ENCODE assay signal across 4 cellular contexts in genomic region chr17:61522088-61522487, GRCh38.
TF ChIP-seq lines count a peak whose summit lies in the region.

No MANE protein-coding gene starts in this region.

TF ChIP-seq in SK-N-SH, 30 proteins besides CTCF, POLR2A, EP300 and RAD21:
- TF ChIP-seq GABPA (IDR thresholded peaks at IDR 0.05; ENCODE audit: low read depth) (no peak), ZBTB33 (IDR thresholded peaks at IDR 0.05; ENCODE audit: borderline replicate concordance, low read depth) (no peak), TAF1 (IDR thresholded peaks at IDR 0.05; ENCODE audit: borderline replicate concordance, low read depth, low read length) (no peak), MXI1 (IDR thresholded peaks at IDR 0.05; ENCODE audit: low read depth, low read length) (no peak), ELF1 (IDR thresholded peaks at IDR 0.05) (no peak), TCF12 (IDR thresholded peaks at IDR 0.05) (no peak), FOSL2 (IDR thresholded peaks at IDR 0.05; ENCODE audit: borderline replicate concordance, low read depth) (no peak)

TF ChIP-seq in SK-N-SH treated with all-trans-retinoic acid at 6 μM for 48 hours, 23 proteins besides CTCF, POLR2A, EP300 and RAD21:
- TF ChIP-seq ESRRG (CRISPR knock-in tag; IDR thresholded peaks at IDR 0.05) (no peak), ZNF70 (CRISPR knock-in tag; IDR thresholded peaks at IDR 0.05) (no peak), TSHZ2 (CRISPR knock-in tag; IDR thresholded peaks at IDR 0.05) (no peak), TCF4 (CRISPR knock-in tag; IDR thresholded peaks at IDR 0.05; ENCODE audit: borderline replicate concordance) (no peak), ISL1 (CRISPR knock-in tag; IDR thresholded peaks at IDR 0.05) (no peak), SNAI2 (CRISPR knock-in tag; IDR thresholded peaks at IDR 0.05) (no peak), CSDC2 (CRISPR knock-in tag; IDR thresholded peaks at IDR 0.05) (no peak), BACH2 (CRISPR knock-in tag; IDR thresholded peaks at IDR 0.05; ENCODE audit: borderline replicate concordance) (no peak), CREB5 (CRISPR knock-in tag; IDR thresholded peaks at IDR 0.05; ENCODE audit: low read depth) (no peak), GLIS3 (CRISPR knock-in tag; IDR thresholded peaks at IDR 0.05) (no peak), ARNTL (CRISPR knock-in tag; IDR thresholded peaks at IDR 0.05; ENCODE audit: borderline replicate concordance, low read depth) (no peak), ZNF8 (CRISPR knock-in tag; IDR thresholded peaks at IDR 0.05) (no peak), ZNF565 (CRISPR knock-in tag; conservative IDR thresholded peaks at IDR 0.05; ENCODE audit: low read depth) (no peak)
TF ChIP-seq in SK-N-SH treated with all-trans-retinoic acid at 6 μM for 48 hours: peak in this region for 0.

TF ChIP-seq in GM12878, 131 proteins besides CTCF, POLR2A, EP300 and RAD21:
- no peak for TF ChIP-seq JUND (IDR thresholded peaks at IDR 0.05; ENCODE audit: low read depth, low read length)
- TF ChIP-seq NRF1 (conservative IDR thresholded peaks at IDR 0.05; ENCODE audit: low read depth, low read length): no peak
- TF ChIP-seq ZNF274 (IDR thresholded peaks at IDR 0.05; ENCODE audit: insufficient read depth, insufficient read length): no peak
- no peak for TF ChIP-seq CHD2 (IDR thresholded peaks at IDR 0.05; ENCODE audit: borderline replicate concordance, low read depth, low read length)
- TF ChIP-seq ETV6 (conservative IDR thresholded peaks at IDR 0.05 in 1 of 2, IDR thresholded peaks at IDR 0.05 in 1 of 2; ENCODE audit: borderline replicate concordance in 1 of 2, low read depth in 1 of 2): peak in 1 of 2 experiments; percentile 77; a peak in 2 of 4 replicates
- TF ChIP-seq USF2 (IDR thresholded peaks at IDR 0.05; ENCODE audit: borderline replicate concordance, low read depth, low read length): no peak
- TF ChIP-seq E2F4 (IDR thresholded peaks at IDR 0.05; ENCODE audit: low read depth, low read length): no peak
- no peak for TF ChIP-seq REST (IDR thresholded peaks at IDR 0.05; ENCODE audit: low read depth, low read length)
- TF ChIP-seq ZNF384 (IDR thresholded peaks at IDR 0.05; ENCODE audit: borderline replicate concordance, low read depth, low read length): no peak
- no peak for TF ChIP-seq IRF3 (IDR thresholded peaks at IDR 0.05)
- peak; percentile 31; the same call in 1 of the 2 replicates for TF ChIP-seq NFXL1 (IDR thresholded peaks at IDR 0.05; ENCODE audit: borderline replicate concordance)

TF ChIP-seq in K562, 482 proteins besides CTCF, POLR2A, EP300 and RAD21:
- TF ChIP-seq ZFP91 (CRISPR knock-in tag; IDR thresholded peaks at IDR 0.05): no peak
- TF ChIP-seq ZNF512 (tag; IDR thresholded peaks at IDR 0.05): peak; percentile 54
